1 cellular context compared by ENCODE assay signal in genomic region chr17:15931394-15931793, GRCh38.
TF ChIP-seq lines count a peak whose summit lies in the region.

No MANE protein-coding gene starts in this region.

TF ChIP-seq in HCT116, 20 proteins besides CTCF, POLR2A, EP300 and RAD21 (continued from another document):
- TF ChIP-seq, protein P1, sequence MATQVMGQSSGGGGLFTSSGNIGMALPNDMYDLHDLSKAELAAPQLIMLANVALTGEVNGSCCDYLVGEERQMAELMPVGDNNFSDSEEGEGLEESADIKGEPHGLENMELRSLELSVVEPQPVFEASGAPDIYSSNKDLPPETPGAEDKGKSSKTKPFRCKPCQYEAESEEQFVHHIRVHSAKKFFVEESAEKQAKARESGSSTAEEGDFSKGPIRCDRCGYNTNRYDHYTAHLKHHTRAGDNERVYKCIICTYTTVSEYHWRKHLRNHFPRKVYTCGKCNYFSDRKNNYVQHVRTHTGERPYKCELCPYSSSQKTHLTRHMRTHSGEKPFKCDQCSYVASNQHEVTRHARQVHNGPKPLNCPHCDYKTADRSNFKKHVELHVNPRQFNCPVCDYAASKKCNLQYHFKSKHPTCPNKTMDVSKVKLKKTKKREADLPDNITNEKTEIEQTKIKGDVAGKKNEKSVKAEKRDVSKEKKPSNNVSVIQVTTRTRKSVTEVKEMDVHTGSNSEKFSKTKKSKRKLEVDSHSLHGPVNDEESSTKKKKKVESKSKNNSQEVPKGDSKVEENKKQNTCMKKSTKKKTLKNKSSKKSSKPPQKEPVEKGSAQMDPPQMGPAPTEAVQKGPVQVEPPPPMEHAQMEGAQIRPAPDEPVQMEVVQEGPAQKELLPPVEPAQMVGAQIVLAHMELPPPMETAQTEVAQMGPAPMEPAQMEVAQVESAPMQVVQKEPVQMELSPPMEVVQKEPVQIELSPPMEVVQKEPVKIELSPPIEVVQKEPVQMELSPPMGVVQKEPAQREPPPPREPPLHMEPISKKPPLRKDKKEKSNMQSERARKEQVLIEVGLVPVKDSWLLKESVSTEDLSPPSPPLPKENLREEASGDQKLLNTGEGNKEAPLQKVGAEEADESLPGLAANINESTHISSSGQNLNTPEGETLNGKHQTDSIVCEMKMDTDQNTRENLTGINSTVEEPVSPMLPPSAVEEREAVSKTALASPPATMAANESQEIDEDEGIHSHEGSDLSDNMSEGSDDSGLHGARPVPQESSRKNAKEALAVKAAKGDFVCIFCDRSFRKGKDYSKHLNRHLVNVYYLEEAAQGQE (IDR thresholded peaks at IDR 0.05; ENCODE audit: low read depth) = no peak
